In the genomic region with DNA sequence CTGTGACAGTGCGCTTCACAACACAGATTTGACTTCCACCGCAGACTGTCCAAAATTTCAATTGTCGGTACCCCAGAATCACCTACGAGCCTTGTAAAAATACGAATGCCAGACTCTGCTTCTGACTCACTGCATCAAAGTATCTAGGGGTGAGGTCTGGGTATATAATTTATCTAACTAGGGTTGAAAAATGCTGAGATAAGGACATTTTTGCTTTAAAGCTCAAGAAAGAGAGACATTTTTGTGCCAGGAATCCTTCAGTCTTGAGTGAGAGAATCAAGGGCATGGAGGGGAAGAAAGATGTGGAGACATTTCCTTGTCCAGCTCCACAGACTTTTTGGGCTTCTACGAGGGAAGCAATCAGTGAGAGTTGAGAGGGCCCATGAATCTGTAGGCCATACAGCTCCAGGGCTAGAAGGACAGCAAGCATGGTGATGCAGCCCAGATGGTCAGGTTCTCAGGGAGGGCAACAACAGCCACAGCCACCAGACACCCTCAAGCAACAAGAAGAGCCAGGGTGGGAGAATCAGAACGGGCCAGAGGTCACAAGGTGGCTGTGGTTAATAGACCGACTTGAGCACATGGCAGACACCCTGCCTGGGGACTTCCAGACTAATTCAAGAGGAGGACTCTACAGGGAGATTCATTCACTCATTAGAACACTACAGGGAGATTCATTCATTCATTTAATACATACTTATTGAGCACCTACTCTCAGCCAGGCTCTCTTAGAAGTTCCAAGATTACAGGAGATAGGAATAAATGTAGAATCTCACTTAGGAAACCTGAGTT, we compare ENCODE assay signal across 1 cellular context.
TF ChIP-seq lines count a peak whose summit lies in the region.

No MANE protein-coding gene starts in this region.

TF ChIP-seq in HepG2, 621 proteins besides CTCF, POLR2A, EP300 and RAD21 (continued from another document):
- TF ChIP-seq, protein P1, sequence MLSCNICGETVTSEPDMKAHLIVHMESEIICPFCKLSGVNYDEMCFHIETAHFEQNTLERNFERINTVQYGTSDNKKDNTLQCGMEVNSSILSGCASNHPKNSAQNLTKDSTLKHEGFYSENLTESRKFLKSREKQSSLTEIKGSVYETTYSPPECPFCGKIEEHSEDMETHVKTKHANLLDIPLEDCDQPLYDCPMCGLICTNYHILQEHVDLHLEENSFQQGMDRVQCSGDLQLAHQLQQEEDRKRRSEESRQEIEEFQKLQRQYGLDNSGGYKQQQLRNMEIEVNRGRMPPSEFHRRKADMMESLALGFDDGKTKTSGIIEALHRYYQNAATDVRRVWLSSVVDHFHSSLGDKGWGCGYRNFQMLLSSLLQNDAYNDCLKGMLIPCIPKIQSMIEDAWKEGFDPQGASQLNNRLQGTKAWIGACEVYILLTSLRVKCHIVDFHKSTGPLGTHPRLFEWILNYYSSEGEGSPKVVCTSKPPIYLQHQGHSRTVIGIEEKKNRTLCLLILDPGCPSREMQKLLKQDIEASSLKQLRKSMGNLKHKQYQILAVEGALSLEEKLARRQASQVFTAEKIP (CRISPR knock-in tag; IDR thresholded peaks at IDR 0.05; ENCODE audit: borderline replicate concordance), result no peak
- TF ChIP-seq IKZF1 (IDR thresholded peaks at IDR 0.05), result no peak
- no peak for TF ChIP-seq ZNF263 (CRISPR knock-in tag; IDR thresholded peaks at IDR 0.05)
- no peak for TF ChIP-seq ZNF274 (CRISPR knock-in tag; IDR thresholded peaks at IDR 0.05)
